ENCODE assay signal across 8 cellular contexts in genomic region chr11:76236092-76237026, GRCh38. TPM values are rescaled to one million over a fixed set of nuclear protein-coding genes. Genes with fewer than 3 reads are reported as not detected.
DNase-seq lines count a peak whose midpoint lies in the region; ATAC-seq and TF ChIP-seq lines count a peak whose summit lies in the region.

No MANE protein-coding gene starts in this region.

- H3K27me3 ChIP-seq in GM06990 (replicated peaks; ENCODE audit: control insufficient read depth, insufficient read depth, low read length), result no peaks in the 10 kb centered on the region; the same call in 1 of the 2 replicates
- H3K27me3 ChIP-seq in muscle layer of duodenum (ENCODE audit: low read depth, low read length), result no peaks in the 10 kb centered on the region
- H3K27me3 ChIP-seq in subcutaneous abdominal adipose tissue (ENCODE audit: control insufficient read depth in 5 of 5, insufficient read depth in 4 of 5, low read length in 5 of 5), result no peaks in the 10 kb centered on the region

- CTCF ChIA-PET in activated CD8-positive, alpha-beta memory T cell treated with anti-CD3 and anti-CD28 coated beads, Interleukin-2, amount 10 ng/mL, durations not matched to agents 7 days and 5 days (lab: Charles Lee), result interaction anchor here (1.5 to 5.8 kb wide), 2 partner anchors 27 to 82 kb away, joined by 6 to 87 read pairs; no protein-coding TSS in a partner anchor

- peak; percentile 13 for ATAC-seq in HG02678 (IDR thresholded peaks at IDR 0.05; ENCODE audit: unreplicated experiment)
- ATAC-seq in activated CD8-positive, alpha-beta memory T cell treated with anti-CD3 and anti-CD28 coated beads, Interleukin-2, amount 10 ng/mL, durations not matched to agents 7 days and 5 days, result peak; percentile 1

- no peak for TF ChIP-seq POLR2A in erythroblast (IDR thresholded peaks at IDR 0.05; ENCODE audit: low read length)

- peaks cover 43% of the 10 kb centered on the region for H3K4me1 Mint-ChIP-seq in activated CD8-positive, alpha-beta memory T cell treated with anti-CD3 and anti-CD28 coated beads, Interleukin-2, amount 10 ng/mL, durations not matched to agents 7 days and 5 days

- peak overlapping the region; percentile 86 for H3K27ac ChIP-seq in muscle layer of duodenum (ENCODE audit: low read length)
- H3K27ac ChIP-seq in subcutaneous abdominal adipose tissue (ENCODE audit: low read depth, low read length), result peak overlapping the region; percentile 88

- H3K4me3 Mint-ChIP-seq in activated CD8-positive, alpha-beta memory T cell treated with anti-CD3 and anti-CD28 coated beads, Interleukin-2, amount 10 ng/mL, durations not matched to agents 7 days and 5 days, result peak overlapping the region; percentile 77

- peak; percentile 77 for DNase-seq in GM06990 (ENCODE audit: extremely low read depth, insufficient read length)
- peak; percentile 71 to 84 for DNase-seq in NCI-H446 (lab: John Stamatoyannopoulos, UW)
- no peak for DNase-seq in activated CD8-positive, alpha-beta memory T cell treated with anti-CD3 and anti-CD28 coated beads, Interleukin-2, amount 10 ng/mL, durations not matched to agents 7 days and 5 days
- peak; percentile 72 to 80 for DNase-seq in erythroblast (lab: John Stamatoyannopoulos, UW)
- no peak for DNase-seq in mesenteric fat pad (ENCODE audit: low spot score)

- H3K27ac Mint-ChIP-seq in activated CD8-positive, alpha-beta memory T cell treated with anti-CD3 and anti-CD28 coated beads, Interleukin-2, amount 10 ng/mL, durations not matched to agents 7 days and 5 days, result peak overlapping the region; percentile 95

- no peaks in the 10 kb centered on the region for H3K36me3 Mint-ChIP-seq in activated CD8-positive, alpha-beta memory T cell treated with anti-CD3 and anti-CD28 coated beads, Interleukin-2, amount 10 ng/mL, durations not matched to agents 7 days and 5 days

- H3K36me3 ChIP-seq in GM06990 (ENCODE audit: control insufficient read depth, insufficient read depth, low read length) (no peaks in the 10 kb centered on the region), muscle layer of duodenum (ENCODE audit: control insufficient read depth in 1 of 2, insufficient read depth in 2 of 2, low read length in 2 of 2) (no peaks in the 10 kb centered on the region), subcutaneous abdominal adipose tissue (ENCODE audit: control insufficient read depth in 5 of 5, insufficient read depth in 5 of 5, low read length in 5 of 5) (no peaks in the 10 kb centered on the region)

- no peak for TF ChIP-seq CTCF in GM06990 (IDR thresholded peaks at IDR 0.05; ENCODE audit: insufficient read depth, low read length, poor library complexity, severe bottlenecking)

- H3K4me1 ChIP-seq in muscle layer of duodenum (ENCODE audit: control insufficient read depth in 1 of 2, insufficient read depth in 2 of 2, low read length in 2 of 2) (peaks cover 0 to 7% of the 10 kb centered on the region in 2 donors), subcutaneous abdominal adipose tissue (ENCODE audit: control insufficient read depth in 5 of 5, insufficient read depth in 5 of 5, low read length in 5 of 5) (peaks cover 4 to 29% (median 21%) of the 10 kb centered on the region in 5 donors)

- H3K27me3 Mint-ChIP-seq in activated CD8-positive, alpha-beta memory T cell treated with anti-CD3 and anti-CD28 coated beads, Interleukin-2, amount 10 ng/mL, durations not matched to agents 7 days and 5 days, result peaks cover 17% of the 10 kb centered on the region

- no peaks in the 10 kb centered on the region for H3K9me3 Mint-ChIP-seq in activated CD8-positive, alpha-beta memory T cell treated with anti-CD3 and anti-CD28 coated beads, Interleukin-2, amount 10 ng/mL, durations not matched to agents 7 days and 5 days (ENCODE audit: low read depth)

- peak overlapping the region; percentile 4 to 85 (median 71) for H3K9ac ChIP-seq in subcutaneous abdominal adipose tissue (ENCODE audit: low read length in 5 of 5)

- H3K4me3 ChIP-seq in GM06990 (replicated peaks; ENCODE audit: low read depth, low read length), result peak overlapping the region; percentile 77
- peak overlapping the region; percentile 85 to 95 for H3K4me3 ChIP-seq in muscle layer of duodenum (ENCODE audit: low read depth in 1 of 2, low read length in 2 of 2)
- H3K4me3 ChIP-seq in subcutaneous abdominal adipose tissue (ENCODE audit: low read depth in 1 of 5, low read length in 5 of 5), result peak overlapping the region; percentile 89 to 96 (median 91)

- H3K9me3 ChIP-seq in muscle layer of duodenum (ENCODE audit: control insufficient read depth in 1 of 2, low read length in 2 of 2), result no peaks in the 10 kb centered on the region
- no peaks in the 10 kb centered on the region for H3K9me3 ChIP-seq in subcutaneous abdominal adipose tissue (ENCODE audit: control insufficient read depth in 5 of 5, low read length in 5 of 5)

RNA-seq across cellular contexts. Expression of gene WNT11, which starts 30.1 kb away (rescaled TPM):
- total RNA-seq in activated CD8-positive, alpha-beta memory T cell treated with anti-CD3 and anti-CD28 coated beads, Interleukin-2, amount 10 ng/mL, durations not matched to agents 7 days and 5 days, result 1 to 10 TPM in 1 of 2 experiments, under 1 TPM in 1; 0.96 to 2.0 TPM
- total RNA-seq in mesenteric fat pad, result 34.1 TPM

Comparison
In these comparisons a context has a peak if more than half of its experiments do, and no peak if none do; other contexts are left out.
1. DNase-seq: peak in GM06990 (single experiment), NCI-H446 (2 of 2) and erythroblast (2 of 2); none in activated CD8-positive, alpha-beta memory T cell treated with anti-CD3 and anti-CD28 coated beads, Interleukin-2, amount 10 ng/mL, durations not matched to agents 7 days and 5 days (single experiment) and mesenteric fat pad (single experiment).
2. RNA of gene WNT11, which starts 30.1 kb away (total RNA-seq): 34.1 TPM in mesenteric fat pad (single experiment); 0.96 to 2.0 TPM in activated CD8-positive, alpha-beta memory T cell treated with anti-CD3 and anti-CD28 coated beads, Interleukin-2, amount 10 ng/mL, durations not matched to agents 7 days and 5 days; every median in the first group is over 10 times any median in the second.
3. Peak in every context shown above with its lines, with median percentiles within 50 percentile points of each other: H3K4me3 ChIP-seq.